ENCODE assay signal across 1 cellular context in genomic region chr10:68470300-68470699, GRCh38.
TF ChIP-seq lines count a peak whose summit lies in the region.

No MANE protein-coding gene starts in this region.

TF ChIP-seq in HEK293T, 16 proteins besides CTCF, POLR2A, EP300 and RAD21:
- TF ChIP-seq ARNT (IDR thresholded peaks at IDR 0.05) (no peak), PKNOX1 (IDR thresholded peaks at IDR 0.05) (no peak), CTBP1 (IDR thresholded peaks at IDR 0.05; ENCODE audit: borderline replicate concordance) (no peak), ZNF384 (IDR thresholded peaks at IDR 0.05) (no peak)
TF ChIP-seq in HEK293T: peak in this region for 0.
